8 cellular contexts compared by ENCODE assay signal in the genomic region with DNA sequence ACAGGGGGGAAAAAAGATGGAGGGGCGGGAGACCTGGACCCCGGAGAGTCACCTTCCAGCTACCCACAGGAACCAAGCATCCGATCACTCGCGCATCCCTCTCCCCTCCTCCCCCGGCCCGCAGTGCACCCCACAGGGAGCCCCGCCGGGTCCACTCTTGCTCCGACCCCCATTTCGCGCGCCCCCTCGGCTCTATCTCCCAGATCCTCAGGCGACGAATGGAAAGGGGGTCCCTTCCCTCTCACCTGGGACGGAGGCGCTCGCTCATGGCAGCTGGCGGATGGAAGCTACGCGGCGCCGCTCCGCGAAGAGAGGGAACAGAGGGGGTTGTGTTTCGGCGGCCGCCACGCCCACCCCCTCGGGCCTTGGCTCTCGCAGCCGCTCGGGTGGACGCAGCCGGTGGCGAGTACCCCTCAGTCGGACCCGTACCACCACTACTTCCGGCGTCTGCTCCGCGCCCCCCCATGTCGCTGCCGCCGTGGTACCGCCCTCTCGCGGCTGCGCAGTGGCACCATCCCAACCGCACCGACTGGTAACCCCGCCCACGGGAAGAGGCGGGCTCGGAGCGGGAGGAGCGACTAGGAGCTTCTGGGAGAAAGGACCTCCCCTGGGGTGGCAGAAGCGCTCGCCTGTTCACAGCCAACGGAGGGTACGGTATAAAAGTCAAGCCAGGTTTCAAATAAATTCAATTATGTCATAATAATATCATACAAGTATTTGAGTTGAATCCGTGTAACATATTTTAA. TPM values are rescaled to one million over a fixed set of nuclear protein-coding genes. Genes with fewer than 3 reads are reported as not detected.
DNase-seq lines count a peak whose midpoint lies in the region; ATAC-seq and TF ChIP-seq lines count a peak whose summit lies in the region.

No MANE protein-coding gene starts in this region.

- 1% methylated on average over 33 of the region's 63 CpGs for WGBS in esophagus muscularis mucosa

- H3K4me3 ChIP-seq in esophagus muscularis mucosa (peak overlapping the region; percentile 71 to 97 (median 82)), muscle layer of duodenum (ENCODE audit: low read depth in 1 of 2, low read length in 2 of 2) (peak overlapping the region; percentile 89 to 95)

- TF ChIP-seq EP300 in esophagus muscularis mucosa (IDR thresholded peaks at IDR 0.05): no peak

- intact Hi-C loops in esophagus muscularis mucosa (cut with DNase I): loop anchor here (1.0 kb wide), 1 partner anchor 40 kb away; no protein-coding TSS in a partner anchor

- ATAC-seq in GM21723 (IDR thresholded peaks at IDR 0.05; ENCODE audit: unreplicated experiment): peak; percentile 78

- peak; percentile 58 for DNase-seq in DMS79 (lab: John Stamatoyannopoulos, UW)
- peak; percentile 93 for DNase-seq in KG1 (lab: John Stamatoyannopoulos, UW)
- DNase-seq in activated T-cell treated with anti-CD3 and anti-CD28 coated beads, Interleukin-2, amount 50 U/mL, for 48 hours: peak; percentile 98 to 99
- peak; percentile 97 for DNase-seq in esophagus muscularis mucosa (ENCODE audit: extremely low spot score)
- DNase-seq in stimulated activated CD8-positive, alpha-beta memory T cell treated with anti-CD3 and anti-CD28 coated beads, Interleukin-7, amount 100 ng/mL, for 24 hours (ENCODE audit: low read depth): peak; percentile 95

- TF ChIP-seq POLR2A in esophagus muscularis mucosa (IDR thresholded peaks at IDR 0.05; ENCODE audit: low read depth): peak; percentile 61

- no peaks in the 10 kb centered on the region for H3K27me3 ChIP-seq in esophagus muscularis mucosa
- no peaks in the 10 kb centered on the region for H3K27me3 ChIP-seq in muscle layer of duodenum (ENCODE audit: low read depth, low read length)

- H3K27ac ChIP-seq in esophagus muscularis mucosa (replicated peaks in 1 of 4): peak overlapping the region; percentile 82 to 90 (median 86)
- peak overlapping the region; percentile 56 for H3K27ac ChIP-seq in muscle layer of duodenum (ENCODE audit: low read length)

- H3K4me1 ChIP-seq in esophagus muscularis mucosa (peaks cover 41 to 60% (median 57%) of the 10 kb centered on the region in 4 donors), muscle layer of duodenum (ENCODE audit: control insufficient read depth in 1 of 2, insufficient read depth in 2 of 2, low read length in 2 of 2) (peaks cover 11 to 46% of the 10 kb centered on the region in 2 donors)

- TF ChIP-seq CTCF in esophagus muscularis mucosa (IDR thresholded peaks at IDR 0.05): peak; percentile 27 to 50 (median 37)

- H3K36me3 ChIP-seq in esophagus muscularis mucosa (peaks cover 0 to 20% (median 18%) of the 10 kb centered on the region in 4 donors), muscle layer of duodenum (ENCODE audit: control insufficient read depth in 1 of 2, insufficient read depth in 2 of 2, low read length in 2 of 2) (peaks cover 10 to 12% of the 10 kb centered on the region in 2 donors)

- H3K9me3 ChIP-seq in esophagus muscularis mucosa (no peaks in the 10 kb centered on the region), muscle layer of duodenum (ENCODE audit: control insufficient read depth in 1 of 2, low read length in 2 of 2) (no peaks in the 10 kb centered on the region)

TF ChIP-seq in PFSK-1, 5 proteins besides CTCF, POLR2A, EP300 and RAD21:
- TF ChIP-seq SIN3A (IDR thresholded peaks at IDR 0.05; ENCODE audit: borderline replicate concordance, insufficient read depth, low read length) (0 out of 2 replicates have a peak, but pooled peaks have one; percentile 51), POLR2AphosphoS5 (IDR thresholded peaks at IDR 0.05; ENCODE audit: low read depth, low read length) (peak; percentile 70; the same call in 1 of the 2 replicates), TAF1 (IDR thresholded peaks at IDR 0.05; ENCODE audit: borderline replicate concordance, insufficient read depth, low read length) (peak; percentile 41; the same call in 1 of the 2 replicates), FOXP2 (optimal IDR thresholded peaks at IDR 0.05; ENCODE audit: borderline replicate concordance, extremely low read depth, extremely low read length, insufficient read depth) (peak; percentile 95)
- TF ChIP-seq, protein P1, sequence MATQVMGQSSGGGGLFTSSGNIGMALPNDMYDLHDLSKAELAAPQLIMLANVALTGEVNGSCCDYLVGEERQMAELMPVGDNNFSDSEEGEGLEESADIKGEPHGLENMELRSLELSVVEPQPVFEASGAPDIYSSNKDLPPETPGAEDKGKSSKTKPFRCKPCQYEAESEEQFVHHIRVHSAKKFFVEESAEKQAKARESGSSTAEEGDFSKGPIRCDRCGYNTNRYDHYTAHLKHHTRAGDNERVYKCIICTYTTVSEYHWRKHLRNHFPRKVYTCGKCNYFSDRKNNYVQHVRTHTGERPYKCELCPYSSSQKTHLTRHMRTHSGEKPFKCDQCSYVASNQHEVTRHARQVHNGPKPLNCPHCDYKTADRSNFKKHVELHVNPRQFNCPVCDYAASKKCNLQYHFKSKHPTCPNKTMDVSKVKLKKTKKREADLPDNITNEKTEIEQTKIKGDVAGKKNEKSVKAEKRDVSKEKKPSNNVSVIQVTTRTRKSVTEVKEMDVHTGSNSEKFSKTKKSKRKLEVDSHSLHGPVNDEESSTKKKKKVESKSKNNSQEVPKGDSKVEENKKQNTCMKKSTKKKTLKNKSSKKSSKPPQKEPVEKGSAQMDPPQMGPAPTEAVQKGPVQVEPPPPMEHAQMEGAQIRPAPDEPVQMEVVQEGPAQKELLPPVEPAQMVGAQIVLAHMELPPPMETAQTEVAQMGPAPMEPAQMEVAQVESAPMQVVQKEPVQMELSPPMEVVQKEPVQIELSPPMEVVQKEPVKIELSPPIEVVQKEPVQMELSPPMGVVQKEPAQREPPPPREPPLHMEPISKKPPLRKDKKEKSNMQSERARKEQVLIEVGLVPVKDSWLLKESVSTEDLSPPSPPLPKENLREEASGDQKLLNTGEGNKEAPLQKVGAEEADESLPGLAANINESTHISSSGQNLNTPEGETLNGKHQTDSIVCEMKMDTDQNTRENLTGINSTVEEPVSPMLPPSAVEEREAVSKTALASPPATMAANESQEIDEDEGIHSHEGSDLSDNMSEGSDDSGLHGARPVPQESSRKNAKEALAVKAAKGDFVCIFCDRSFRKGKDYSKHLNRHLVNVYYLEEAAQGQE (IDR thresholded peaks at IDR 0.05; ENCODE audit: insufficient read depth in 1 of 2, low read depth in 2 of 2, low read length in 2 of 2): no peak

RNA-seq across cellular contexts. Expression of a gene that starts 29.7 kb away (rescaled TPM):
- not detected for polyA plus RNA-seq in PFSK-1 (2012; ENCODE audit: insufficient read length, low read depth)
- total RNA-seq in esophagus muscularis mucosa: not detected

RNA-seq across cellular contexts. Expression of a gene that starts 39.2 kb away (rescaled TPM):
- 44.9 TPM for polyA plus RNA-seq in PFSK-1 (2012; ENCODE audit: insufficient read length, low read depth)
- total RNA-seq in esophagus muscularis mucosa: 10 to 100 TPM; 19.1 to 36.5 (median 27.3) TPM

Comparison
In these comparisons a context has a peak if more than half of its experiments do, and no peak if none do; other contexts are left out.
1. Peak in every context shown above with its lines: DNase-seq, ATAC-seq, H3K4me3 ChIP-seq and H3K27ac ChIP-seq.